Comparison of ENCODE assay signal across 1 cellular context in the genomic region with DNA sequence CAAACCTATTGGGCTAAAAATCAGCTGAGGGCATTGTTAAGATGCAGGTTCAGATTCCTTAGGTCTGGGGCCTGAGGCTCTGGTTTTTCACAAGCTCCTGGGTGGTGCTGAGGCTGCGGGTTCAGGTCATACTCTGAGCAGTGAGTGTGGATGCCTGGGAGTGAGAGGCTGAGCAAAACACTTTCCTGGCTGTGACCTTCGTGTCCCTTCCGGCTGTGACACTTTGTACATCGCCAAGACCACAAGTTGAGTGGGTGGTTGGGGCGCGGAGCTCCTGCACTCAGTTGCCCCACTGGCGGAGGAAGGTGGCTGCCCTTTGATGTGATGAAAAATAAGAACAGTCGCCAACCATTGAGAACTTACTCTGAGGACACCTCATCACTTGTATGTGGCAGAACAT.
TF ChIP-seq lines count a peak whose summit lies in the region.

No MANE protein-coding gene starts in this region.

TF ChIP-seq in IMR-90, 13 proteins besides CTCF, POLR2A, EP300 and RAD21:
- TF ChIP-seq NFE2L2 (IDR thresholded peaks at IDR 0.05; ENCODE audit: low read depth, low read length): no peak
- no peak for TF ChIP-seq SMC3 (IDR thresholded peaks at IDR 0.05; ENCODE audit: low read depth, low read length)
- TF ChIP-seq MAZ (IDR thresholded peaks at IDR 0.05; ENCODE audit: borderline replicate concordance, low read depth, low read length): no peak
- no peak for TF ChIP-seq RCOR1 (IDR thresholded peaks at IDR 0.05; ENCODE audit: insufficient replicate concordance, low read length)
- TF ChIP-seq CHD1 (IDR thresholded peaks at IDR 0.05; ENCODE audit: low read depth, low read length): no peak
- TF ChIP-seq, protein P1, sequence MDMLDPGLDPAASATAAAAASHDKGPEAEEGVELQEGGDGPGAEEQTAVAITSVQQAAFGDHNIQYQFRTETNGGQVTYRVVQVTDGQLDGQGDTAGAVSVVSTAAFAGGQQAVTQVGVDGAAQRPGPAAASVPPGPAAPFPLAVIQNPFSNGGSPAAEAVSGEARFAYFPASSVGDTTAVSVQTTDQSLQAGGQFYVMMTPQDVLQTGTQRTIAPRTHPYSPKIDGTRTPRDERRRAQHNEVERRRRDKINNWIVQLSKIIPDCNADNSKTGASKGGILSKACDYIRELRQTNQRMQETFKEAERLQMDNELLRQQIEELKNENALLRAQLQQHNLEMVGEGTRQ (IDR thresholded peaks at IDR 0.05; ENCODE audit: low read depth, low read length): no peak
- TF ChIP-seq BHLHE40 (IDR thresholded peaks at IDR 0.05; ENCODE audit: low read depth, low read length): no peak
